Comparison of ENCODE assay signal across 22 cellular contexts in genomic region chr7:29078286-29078685, GRCh38.
"Had no signal": no experiment of that assay in that cellular context is flagged by ENCODE, and none has a peak within 500 bp of the region (broad histone marks: within the 10 kb centered on the region; RNA-seq: fewer than 3 reads in every experiment).

No MANE protein-coding gene starts in this region.

- ATAC-seq: activated CD4-positive, alpha-beta T cell treated with anti-CD3 and anti-CD28 coated beads for 36 hours; activated T-cell treated with anti-CD3 and anti-CD28 coated beads, Interleukin-2, amount 50 U/mL, for 4 hours; effector memory CD8-positive, alpha-beta T cell; esophagus mucosa; left lung; natural killer cell treated with Interleukin-12 subunit alpha and Interleukin-12 subunit beta and Interleukin-15 and Interleukin-18, amount 100 ng/mL, for 72 hours; pancreas; right cardiac atrium had no signal

- DNase-seq: activated B cell treated with CpG ODN at 0.5 μM for 24 hours; activated CD4-positive, alpha-beta T cell treated with anti-CD3 and anti-CD28 coated beads for 36 hours; activated CD4-positive, alpha-beta T cell treated with anti-CD3 and anti-CD28 coated beads, Interleukin-2, amount 50 U/mL, for 4 hours; activated CD8-positive, alpha-beta memory T cell treated with anti-CD3 and anti-CD28 coated beads for 24 hours; activated CD8-positive, alpha-beta memory T cell treated with anti-CD3 and anti-CD28 coated beads, Interleukin-2, amount 50 U/mL, for 4 hours; activated naive CD4-positive, alpha-beta T cell treated with Interleukin-2 at 50 U/mL for 16 hours; activated naive CD8-positive, alpha-beta T cell treated with anti-CD3 and anti-CD28 coated beads for 36 hours; activated T-cell treated with anti-CD3 and anti-CD28 coated beads, Interleukin-2, amount 50 U/mL, for 4 hours; colonic mucosa; dorsolateral prefrontal cortex; effector memory CD8-positive, alpha-beta T cell; foreskin melanocyte; hippocampal formation; kidney glomerular epithelial cell; left lung; pancreas; right cardiac atrium; stimulated activated CD4-positive, alpha-beta T cell treated with anti-CD3 and anti-CD28 coated beads, Interleukin-12 subunit alpha, Interleukin-12 subunit beta, amount 100 ng/mL, for 4 hours; stimulated activated CD4-positive, alpha-beta T cell treated with anti-CD3 and anti-CD28 coated beads, Interleukin-4, amount 100 ng/mL, for 4 hours; T1000 had no signal
